Comparison of ENCODE assay signal across 21 cellular contexts in the genomic region with DNA sequence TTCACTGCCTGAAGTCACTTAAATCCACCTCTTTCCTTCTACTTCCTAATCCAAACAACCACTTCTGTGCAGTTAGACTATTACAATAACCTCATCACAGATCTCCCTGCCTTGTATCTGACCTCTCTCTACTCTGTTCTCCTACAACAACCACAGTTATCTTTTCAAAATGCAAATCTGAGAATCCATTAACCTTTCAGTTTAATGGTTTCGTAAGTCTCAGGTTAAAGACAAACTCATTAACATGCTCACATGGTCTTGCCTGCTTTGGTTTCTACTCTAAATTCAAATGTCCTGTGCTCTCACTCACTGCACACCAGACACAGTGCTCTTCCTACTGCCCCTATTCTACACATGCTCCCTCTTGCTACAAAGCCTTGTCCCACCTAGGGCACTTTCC.
DNase-seq lines count a peak whose midpoint lies in the region; ATAC-seq and TF ChIP-seq lines count a peak whose summit lies in the region.
"Had no signal": no experiment of that assay in that cellular context is flagged by ENCODE, and none has a peak within 500 bp of the region (broad histone marks: within the 10 kb centered on the region; RNA-seq: fewer than 3 reads in every experiment).

No MANE protein-coding gene starts in this region.

- DNase-seq in Caco-2: no peak
- DNase-seq in NCI-H526 (lab: John Stamatoyannopoulos, UW): peak; percentile 11 to 40
- DNase-seq in mesothelial cell of epicardium (ENCODE audit: low spot score in 2 of 2, unreplicated experiment in 2 of 2): no peak
- no peak for DNase-seq in NCI-H2081 (lab: John Stamatoyannopoulos, UW)
- DNase-seq in NCI-H510A treated with DMSO at 0.1 percent for 48 hours (lab: John Stamatoyannopoulos, UW): no peak
- no peak for DNase-seq in aorta
- DNase-seq: AML-193, Calu3, DMS79 treated with DMSO at 0.1 percent for 48 hours, GDM1, KBM-7, NCI-H1092 treated with DMSO at 0.1 percent for 48 hours, NCI-H1694 treated with DMSO at 0.1 percent for 48 hours, NCI-H774, Right ventricle myocardium superior, SK-N-SH had no signal

- no peak overlapping the region for H3K27ac ChIP-seq in aorta (ENCODE audit: low read depth in 1 of 2, low read length in 2 of 2)
- H3K27ac ChIP-seq: HL-60 had no signal

- peaks cover 20% of the 10 kb centered on the region for H3K4me1 Mint-ChIP-seq in Caco-2 (ENCODE audit: low read depth, unreplicated experiment)
- peaks cover 36% of the 10 kb centered on the region for H3K4me1 Mint-ChIP-seq in mesothelial cell of epicardium

- H3K9me3 Mint-ChIP-seq in Caco-2 (ENCODE audit: unreplicated experiment) (peaks cover 15% of the 10 kb centered on the region), mesothelial cell of epicardium (no peaks in the 10 kb centered on the region)
- H3K9me3 Mint-ChIP-seq: GM23338; T-helper 1 cell treated with Interleukin-12 subunit alpha and Interleukin-12 subunit beta and Interleukin-4 antibody, amounts not matched to agents 30 μg/mL and 1 μg/mL, for 36 hours had no signal

- ATAC-seq in GM19324 (IDR thresholded peaks at IDR 0.05; ENCODE audit: low FRiP score, unreplicated experiment) (peak; percentile 53), HG03139 (IDR thresholded peaks at IDR 0.05; ENCODE audit: unreplicated experiment) (no peak), aorta (ENCODE audit: low FRiP score) (no peak)
- ATAC-seq: GM23338 had no signal

- H3K27me3 Mint-ChIP-seq in Caco-2 (ENCODE audit: insufficient read depth, unreplicated experiment) (no peaks in the 10 kb centered on the region), mesothelial cell of epicardium (ENCODE audit: low read depth) (no peaks in the 10 kb centered on the region)

- WGBS in aorta, 2 donors: 93 to 99% methylated on average over 1 of the region's 1 CpG

- H3K4me3 Mint-ChIP-seq in Caco-2 (ENCODE audit: unreplicated experiment) (no peak overlapping the region), mesothelial cell of epicardium (no peak overlapping the region)
- H3K4me3 Mint-ChIP-seq: GM23338; T-helper 1 cell treated with Interleukin-12 subunit alpha and Interleukin-12 subunit beta and Interleukin-4 antibody, amounts not matched to agents 30 μg/mL and 1 μg/mL, for 36 hours had no signal

- peak overlapping the region; percentile 14 for H3K27ac Mint-ChIP-seq in Caco-2 (ENCODE audit: unreplicated experiment)
- H3K27ac Mint-ChIP-seq in mesothelial cell of epicardium: peak overlapping the region; percentile 4
- H3K27ac Mint-ChIP-seq: GM23338; T-helper 1 cell treated with Interleukin-12 subunit alpha and Interleukin-12 subunit beta and Interleukin-4 antibody, amounts not matched to agents 30 μg/mL and 1 μg/mL, for 36 hours had no signal

- H3K36me3 ChIP-seq in Caco-2 (ENCODE audit: control insufficient read depth, insufficient read depth, low read length): no peaks in the 10 kb centered on the region
- H3K36me3 ChIP-seq in aorta (ENCODE audit: control insufficient read depth in 1 of 2, insufficient read depth in 2 of 2, low read length in 1 of 2): no peaks in the 10 kb centered on the region

- POLR2A ChIA-PET in Caco-2 (lab: Charles Lee): no interaction called here

- BruUV-seq in Caco-2 (replicated peaks; lab: Mats Ljungman, UMichigan): no TSS peak

- no peaks in the 10 kb centered on the region for H3K27me3 ChIP-seq in Caco-2 (replicated peaks; ENCODE audit: control insufficient read depth, insufficient read depth, low read length)
- H3K27me3 ChIP-seq in aorta (ENCODE audit: control insufficient read depth in 1 of 2, insufficient read depth in 2 of 2, low read length in 1 of 2): no peaks in the 10 kb centered on the region

- H3K36me3 Mint-ChIP-seq in Caco-2 (ENCODE audit: insufficient read depth, unreplicated experiment) (peaks cover 5% of the 10 kb centered on the region), mesothelial cell of epicardium (no peaks in the 10 kb centered on the region)

- no peaks in the 10 kb centered on the region for H3K9me3 ChIP-seq in Caco-2
- H3K9me3 ChIP-seq in aorta (ENCODE audit: control insufficient read depth, low read length): no peaks in the 10 kb centered on the region
- H3K9me3 ChIP-seq: SK-N-SH had no signal

- TF ChIP-seq CTCF in Caco-2 (IDR thresholded peaks at IDR 0.05; ENCODE audit: insufficient read depth in 1 of 2, low read depth in 1 of 2, low read length in 1 of 2, severe bottlenecking in 1 of 2, unreplicated experiment in 1 of 2) (no peak), mesothelial cell of epicardium (IDR thresholded peaks at IDR 0.05; ENCODE audit: unreplicated experiment) (no peak)

- intact Hi-C loops in Caco-2 (cut with micrococcal nuclease; ENCODE audit: unreplicated experiment): loop anchor here (5.0 to 10.0 kb wide), 3 partner anchors 138 to 467 kb away; no protein-coding TSS in a partner anchor
- intact Hi-C loops in aorta (cut with DNase I): loop anchor here in 1 of 2 donors (5.0 kb wide), 1 partner anchor 408 kb away; a partner anchor contains a TSS

- no peak overlapping the region for H3K4me3 ChIP-seq in Caco-2 (ENCODE audit: low read depth, low read length)
- no peak overlapping the region for H3K4me3 ChIP-seq in aorta (ENCODE audit: low read length in 2 of 2)
- H3K4me3 ChIP-seq: GM23338 had no signal

- CTCF ChIA-PET in Caco-2 (lab: Charles Lee): no interaction called here

- H3K4me1 ChIP-seq in Caco-2 (peaks cover 11% of the 10 kb centered on the region), aorta (ENCODE audit: control insufficient read depth in 1 of 2, insufficient read depth in 2 of 2, low read length in 2 of 2) (no peaks in the 10 kb centered on the region)

Comparison
In these comparisons a context has a peak if more than half of its experiments do, and no peak if none do; other contexts are left out.
1. DNase-seq: peak in NCI-H526 (2 of 2); none in Caco-2 (0 of 2), mesothelial cell of epicardium (0 of 2), NCI-H2081 (0 of 2), NCI-H510A treated with DMSO at 0.1 percent for 48 hours (single experiment) and aorta (0 of 2).